In the genomic region with DNA sequence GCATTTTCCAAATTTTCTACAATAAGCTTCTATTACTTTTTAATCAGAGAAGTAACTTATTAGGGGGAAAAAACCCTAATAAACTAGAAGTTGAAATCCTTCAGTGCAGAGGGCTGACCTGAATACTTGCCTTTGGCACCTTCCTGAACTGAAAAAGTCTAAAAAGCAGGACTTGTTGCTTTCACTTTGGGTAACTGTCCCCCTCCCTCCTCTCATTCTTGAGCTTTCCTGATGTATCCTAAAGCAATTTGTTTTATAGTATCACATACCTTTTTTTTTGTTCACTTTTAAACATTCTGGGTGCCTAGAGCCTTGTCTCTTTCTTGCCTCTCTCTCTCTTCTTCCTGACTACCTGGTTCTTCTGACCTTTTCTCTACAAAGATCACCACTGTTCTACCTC, we compare ENCODE assay signal across 1 cellular context.
TF ChIP-seq lines count a peak whose summit lies in the region.

No MANE protein-coding gene starts in this region.

TF ChIP-seq in SK-N-SH treated with all-trans-retinoic acid at 6 μM for 48 hours, 23 proteins besides CTCF, POLR2A, EP300 and RAD21 (continued from another document):
- TF ChIP-seq ZFP30 (CRISPR knock-in tag; IDR thresholded peaks at IDR 0.05): no peak
- no peak for TF ChIP-seq ZNF70 (CRISPR knock-in tag; IDR thresholded peaks at IDR 0.05)
- no peak for TF ChIP-seq SNAI2 (CRISPR knock-in tag; IDR thresholded peaks at IDR 0.05)
- no peak for TF ChIP-seq PPARA (CRISPR knock-in tag; IDR thresholded peaks at IDR 0.05; ENCODE audit: borderline replicate concordance)
- TF ChIP-seq ARNTL (CRISPR knock-in tag; IDR thresholded peaks at IDR 0.05; ENCODE audit: borderline replicate concordance, low read depth): no peak
- TF ChIP-seq RARB (CRISPR knock-in tag; IDR thresholded peaks at IDR 0.05): no peak
- TF ChIP-seq ZNF8 (CRISPR knock-in tag; IDR thresholded peaks at IDR 0.05): no peak
- TF ChIP-seq, protein P1, sequence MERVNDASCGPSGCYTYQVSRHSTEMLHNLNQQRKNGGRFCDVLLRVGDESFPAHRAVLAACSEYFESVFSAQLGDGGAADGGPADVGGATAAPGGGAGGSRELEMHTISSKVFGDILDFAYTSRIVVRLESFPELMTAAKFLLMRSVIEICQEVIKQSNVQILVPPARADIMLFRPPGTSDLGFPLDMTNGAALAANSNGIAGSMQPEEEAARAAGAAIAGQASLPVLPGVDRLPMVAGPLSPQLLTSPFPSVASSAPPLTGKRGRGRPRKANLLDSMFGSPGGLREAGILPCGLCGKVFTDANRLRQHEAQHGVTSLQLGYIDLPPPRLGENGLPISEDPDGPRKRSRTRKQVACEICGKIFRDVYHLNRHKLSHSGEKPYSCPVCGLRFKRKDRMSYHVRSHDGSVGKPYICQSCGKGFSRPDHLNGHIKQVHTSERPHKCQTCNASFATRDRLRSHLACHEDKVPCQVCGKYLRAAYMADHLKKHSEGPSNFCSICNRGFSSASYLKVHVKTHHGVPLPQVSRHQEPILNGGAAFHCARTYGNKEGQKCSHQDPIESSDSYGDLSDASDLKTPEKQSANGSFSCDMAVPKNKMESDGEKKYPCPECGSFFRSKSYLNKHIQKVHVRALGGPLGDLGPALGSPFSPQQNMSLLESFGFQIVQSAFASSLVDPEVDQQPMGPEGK (CRISPR knock-in tag; IDR thresholded peaks at IDR 0.05; ENCODE audit: borderline replicate concordance): no peak
- no peak for TF ChIP-seq CSDC2 (CRISPR knock-in tag; IDR thresholded peaks at IDR 0.05)
- TF ChIP-seq, protein P2, sequence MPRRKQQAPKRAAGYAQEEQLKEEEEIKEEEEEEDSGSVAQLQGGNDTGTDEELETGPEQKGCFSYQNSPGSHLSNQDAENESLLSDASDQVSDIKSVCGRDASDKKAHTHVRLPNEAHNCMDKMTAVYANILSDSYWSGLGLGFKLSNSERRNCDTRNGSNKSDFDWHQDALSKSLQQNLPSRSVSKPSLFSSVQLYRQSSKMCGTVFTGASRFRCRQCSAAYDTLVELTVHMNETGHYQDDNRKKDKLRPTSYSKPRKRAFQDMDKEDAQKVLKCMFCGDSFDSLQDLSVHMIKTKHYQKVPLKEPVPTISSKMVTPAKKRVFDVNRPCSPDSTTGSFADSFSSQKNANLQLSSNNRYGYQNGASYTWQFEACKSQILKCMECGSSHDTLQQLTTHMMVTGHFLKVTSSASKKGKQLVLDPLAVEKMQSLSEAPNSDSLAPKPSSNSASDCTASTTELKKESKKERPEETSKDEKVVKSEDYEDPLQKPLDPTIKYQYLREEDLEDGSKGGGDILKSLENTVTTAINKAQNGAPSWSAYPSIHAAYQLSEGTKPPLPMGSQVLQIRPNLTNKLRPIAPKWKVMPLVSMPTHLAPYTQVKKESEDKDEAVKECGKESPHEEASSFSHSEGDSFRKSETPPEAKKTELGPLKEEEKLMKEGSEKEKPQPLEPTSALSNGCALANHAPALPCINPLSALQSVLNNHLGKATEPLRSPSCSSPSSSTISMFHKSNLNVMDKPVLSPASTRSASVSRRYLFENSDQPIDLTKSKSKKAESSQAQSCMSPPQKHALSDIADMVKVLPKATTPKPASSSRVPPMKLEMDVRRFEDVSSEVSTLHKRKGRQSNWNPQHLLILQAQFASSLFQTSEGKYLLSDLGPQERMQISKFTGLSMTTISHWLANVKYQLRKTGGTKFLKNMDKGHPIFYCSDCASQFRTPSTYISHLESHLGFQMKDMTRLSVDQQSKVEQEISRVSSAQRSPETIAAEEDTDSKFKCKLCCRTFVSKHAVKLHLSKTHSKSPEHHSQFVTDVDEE (CRISPR knock-in tag; IDR thresholded peaks at IDR 0.05): no peak
- no peak for TF ChIP-seq ZFP3 (CRISPR knock-in tag; IDR thresholded peaks at IDR 0.05)
- no peak for TF ChIP-seq ZC3H10 (CRISPR knock-in tag; IDR thresholded peaks at IDR 0.05)
- TF ChIP-seq ESRRG (CRISPR knock-in tag; IDR thresholded peaks at IDR 0.05): no peak
- TF ChIP-seq TOX (CRISPR knock-in tag; IDR thresholded peaks at IDR 0.05; ENCODE audit: borderline replicate concordance): no peak
